22 cellular contexts compared by ENCODE assay signal in the genomic region with DNA sequence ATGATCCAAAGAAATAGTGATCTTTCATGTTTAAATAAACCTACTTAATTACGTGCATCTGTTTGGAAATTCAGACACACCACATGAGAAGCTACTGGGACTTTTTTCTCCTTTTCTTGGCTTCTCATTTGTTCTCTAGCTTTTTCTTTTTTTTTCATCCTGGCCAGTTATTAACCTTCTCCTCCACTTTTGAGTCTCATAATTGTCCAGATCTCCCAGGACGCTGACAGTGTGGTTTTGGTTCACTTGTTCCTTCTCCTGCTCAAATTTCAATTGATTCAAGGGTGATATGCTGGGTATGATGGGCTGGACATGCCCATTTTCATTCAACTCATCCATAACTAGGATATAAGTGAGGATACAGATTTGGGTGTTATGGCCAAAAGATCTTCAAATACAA. TPM values are rescaled to one million over a fixed set of nuclear protein-coding genes. Genes with fewer than 3 reads are reported as not detected.
A peak's percentile ranks its signal among the peaks of the same experiment; 100 is the strongest.
DNase-seq lines count a peak whose midpoint lies in the region; ATAC-seq, FAIRE-seq and TF ChIP-seq lines count a peak whose summit lies in the region.
"Had no signal": no experiment of that assay in that cellular context is flagged by ENCODE, and none has a peak within 500 bp of the region (broad histone marks: within the 10 kb centered on the region; RNA-seq: fewer than 3 reads in every experiment).

No MANE protein-coding gene starts in this region.

- H3K4me3 Mint-ChIP-seq in activated naive CD8-positive, alpha-beta T cell treated with anti-CD3 and anti-CD28 coated beads, Interleukin-2, amount 10 ng/mL, durations not matched to agents 7 days and 5 days = no peak overlapping the region
- no peak overlapping the region for H3K4me3 Mint-ChIP-seq in activated naive CD8-positive, alpha-beta T cell treated with anti-CD3 and anti-CD28 coated beads, Interleukin-2, amount 50 U/mL, for 24 hours
- no peak overlapping the region for H3K4me3 Mint-ChIP-seq in WTC11
- H3K4me3 Mint-ChIP-seq: CD14-positive monocyte; CD4-positive, alpha-beta T cell; CD8-positive, alpha-beta memory T cell; GM23338; H9 had no signal

- DNase-seq in activated naive CD8-positive, alpha-beta T cell treated with anti-CD3 and anti-CD28 coated beads, Interleukin-2, amount 10 ng/mL, durations not matched to agents 7 days and 5 days = no peak
- DNase-seq in activated naive CD8-positive, alpha-beta T cell treated with anti-CD3 and anti-CD28 coated beads, Interleukin-2, amount 50 U/mL, for 24 hours = no peak
- DNase-seq in RCC 7860 (ENCODE audit: low spot score) = no peak
- DNase-seq in esophagus muscularis mucosa (ENCODE audit: extremely low spot score) = peak; percentile 77
- DNase-seq in renal cortical epithelial cell (ENCODE audit: low read depth) = peak; percentile 69
- DNase-seq in effector CD4-positive, alpha-beta T cell = no peak
- no peak for DNase-seq in WTC11 (ENCODE audit: low spot score)
- DNase-seq: 8988T; ACHN; AML-193; BE2C; CD4-positive, alpha-beta T cell; CD8-positive, alpha-beta memory T cell; DMS153; GF-D8; H9 had no signal

- no peaks in the 10 kb centered on the region for H3K36me3 Mint-ChIP-seq in activated naive CD8-positive, alpha-beta T cell treated with anti-CD3 and anti-CD28 coated beads, Interleukin-2, amount 10 ng/mL, durations not matched to agents 7 days and 5 days
- no peaks in the 10 kb centered on the region for H3K36me3 Mint-ChIP-seq in activated naive CD8-positive, alpha-beta T cell treated with anti-CD3 and anti-CD28 coated beads, Interleukin-2, amount 50 U/mL, for 24 hours (ENCODE audit: low read depth)
- no peaks in the 10 kb centered on the region for H3K36me3 Mint-ChIP-seq in WTC11
- H3K36me3 Mint-ChIP-seq: CD14-positive monocyte; CD8-positive, alpha-beta memory T cell had no signal

- peaks cover 23% of the 10 kb centered on the region for H3K4me1 Mint-ChIP-seq in activated naive CD8-positive, alpha-beta T cell treated with anti-CD3 and anti-CD28 coated beads, Interleukin-2, amount 10 ng/mL, durations not matched to agents 7 days and 5 days
- H3K4me1 Mint-ChIP-seq in activated naive CD8-positive, alpha-beta T cell treated with anti-CD3 and anti-CD28 coated beads, Interleukin-2, amount 50 U/mL, for 24 hours = peaks cover 31% of the 10 kb centered on the region
- H3K4me1 Mint-ChIP-seq in WTC11 = peaks cover 35% of the 10 kb centered on the region

- no peak overlapping the region for H3K27ac ChIP-seq in esophagus muscularis mucosa (replicated peaks in 1 of 4)
- H3K27ac ChIP-seq: BLaER1 treated with 17β-estradiol and CSF1 and Interleukin-3, amounts not matched to agents 10 nM and 100 nM had no signal

- H3K9me3 Mint-ChIP-seq in activated naive CD8-positive, alpha-beta T cell treated with anti-CD3 and anti-CD28 coated beads, Interleukin-2, amount 10 ng/mL, durations not matched to agents 7 days and 5 days = no peaks in the 10 kb centered on the region
- H3K9me3 Mint-ChIP-seq in activated naive CD8-positive, alpha-beta T cell treated with anti-CD3 and anti-CD28 coated beads, Interleukin-2, amount 50 U/mL, for 24 hours = no peaks in the 10 kb centered on the region
- H3K9me3 Mint-ChIP-seq in WTC11 = no peaks in the 10 kb centered on the region
- H3K9me3 Mint-ChIP-seq: CD4-positive, alpha-beta T cell; CD8-positive, alpha-beta memory T cell; GM23338; H9 had no signal

- H3K27ac Mint-ChIP-seq in activated naive CD8-positive, alpha-beta T cell treated with anti-CD3 and anti-CD28 coated beads, Interleukin-2, amount 10 ng/mL, durations not matched to agents 7 days and 5 days = peak overlapping the region; percentile 22
- H3K27ac Mint-ChIP-seq in activated naive CD8-positive, alpha-beta T cell treated with anti-CD3 and anti-CD28 coated beads, Interleukin-2, amount 50 U/mL, for 24 hours = no peak overlapping the region
- no peak overlapping the region for H3K27ac Mint-ChIP-seq in WTC11
- H3K27ac Mint-ChIP-seq: CD14-positive monocyte; CD4-positive, alpha-beta T cell; GM23338 had no signal

- no peaks in the 10 kb centered on the region for H3K27me3 Mint-ChIP-seq in activated naive CD8-positive, alpha-beta T cell treated with anti-CD3 and anti-CD28 coated beads, Interleukin-2, amount 10 ng/mL, durations not matched to agents 7 days and 5 days
- no peaks in the 10 kb centered on the region for H3K27me3 Mint-ChIP-seq in activated naive CD8-positive, alpha-beta T cell treated with anti-CD3 and anti-CD28 coated beads, Interleukin-2, amount 50 U/mL, for 24 hours
- H3K27me3 Mint-ChIP-seq in WTC11 (ENCODE audit: low read depth) = no peaks in the 10 kb centered on the region
- H3K27me3 Mint-ChIP-seq: CD4-positive, alpha-beta T cell had no signal

- CTCF ChIA-PET in WTC11 (lab: Charles Lee) = no interaction called here

- FAIRE-seq in RCC 7860 (lab: Jason Lieb, UNC) = peak; percentile 46
- FAIRE-seq: A549, GM18507 had no signal

- POLR2A ChIA-PET in activated naive CD8-positive, alpha-beta T cell treated with anti-CD3 and anti-CD28 coated beads, Interleukin-2, amount 10 ng/mL, durations not matched to agents 7 days and 5 days (lab: Charles Lee) = no interaction called here
- POLR2A ChIA-PET in WTC11 (lab: Charles Lee) = interaction anchor here (0.7 kb wide), 1 partner anchor 331 kb away, joined by 3 read pairs; no protein-coding TSS in a partner anchor

- TF ChIP-seq EP300 in esophagus muscularis mucosa (IDR thresholded peaks at IDR 0.05) = no peak

- H3K9me3 ChIP-seq in esophagus muscularis mucosa = no peaks in the 10 kb centered on the region
- H3K9me3 ChIP-seq: A549; BE2C; BLaER1 treated with 17β-estradiol and CSF1 and Interleukin-3, amounts not matched to agents 10 nM and 100 nM had no signal

- H3K27me3 ChIP-seq in esophagus muscularis mucosa = no peaks in the 10 kb centered on the region
- H3K27me3 ChIP-seq: BE2C had no signal

- TF ChIP-seq POLR2A in esophagus muscularis mucosa (IDR thresholded peaks at IDR 0.05; ENCODE audit: low read depth) = no peak

- H3K4me1 ChIP-seq in esophagus muscularis mucosa = peaks cover 3 to 27% (median 22%) of the 10 kb centered on the region in 4 donors
- H3K4me1 ChIP-seq: BE2C had no signal

- H3K4me3 ChIP-seq in esophagus muscularis mucosa = no peak overlapping the region
- H3K4me3 ChIP-seq: A549; BLaER1 treated with 17β-estradiol and CSF1 and Interleukin-3, amounts not matched to agents 10 nM and 100 nM; GM23338 had no signal

- ATAC-seq in activated naive CD8-positive, alpha-beta T cell treated with anti-CD3 and anti-CD28 coated beads, Interleukin-2, amount 10 ng/mL, durations not matched to agents 7 days and 5 days (ENCODE audit: low read depth) = no peak
- ATAC-seq in activated naive CD8-positive, alpha-beta T cell treated with anti-CD3 and anti-CD28 coated beads, Interleukin-2, amount 50 U/mL, for 24 hours = no peak
- ATAC-seq in WTC11 = no peak
- ATAC-seq: A549, GM23338, HCT116 had no signal

- no peak for TF ChIP-seq CTCF in esophagus muscularis mucosa (IDR thresholded peaks at IDR 0.05)
- TF ChIP-seq CTCF in WTC11 (IDR thresholded peaks at IDR 0.05) = no peak

- 67% methylated on average over 2 of the region's 2 CpGs for WGBS in esophagus muscularis mucosa

- intact Hi-C loops in esophagus muscularis mucosa (cut with DNase I) = loop anchor here (10.0 kb wide), 1 partner anchor 321 kb away; a partner anchor contains a TSS

- no peaks in the 10 kb centered on the region for H3K36me3 ChIP-seq in esophagus muscularis mucosa
- H3K36me3 ChIP-seq: BE2C; BLaER1 treated with 17β-estradiol and CSF1 and Interleukin-3, amounts not matched to agents 10 nM and 100 nM had no signal

TF ChIP-seq in WTC11, 78 proteins besides CTCF, POLR2A, EP300 and RAD21:
- TF ChIP-seq, protein P1, sequence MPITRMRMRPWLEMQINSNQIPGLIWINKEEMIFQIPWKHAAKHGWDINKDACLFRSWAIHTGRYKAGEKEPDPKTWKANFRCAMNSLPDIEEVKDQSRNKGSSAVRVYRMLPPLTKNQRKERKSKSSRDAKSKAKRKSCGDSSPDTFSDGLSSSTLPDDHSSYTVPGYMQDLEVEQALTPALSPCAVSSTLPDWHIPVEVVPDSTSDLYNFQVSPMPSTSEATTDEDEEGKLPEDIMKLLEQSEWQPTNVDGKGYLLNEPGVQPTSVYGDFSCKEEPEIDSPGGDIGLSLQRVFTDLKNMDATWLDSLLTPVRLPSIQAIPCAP (CRISPR knock-in tag; IDR thresholded peaks at IDR 0.05) = no peak
- TF ChIP-seq ZNF396 (CRISPR knock-in tag; IDR thresholded peaks at IDR 0.05; ENCODE audit: borderline replicate concordance) (no peak), CREB1 (CRISPR knock-in tag; IDR thresholded peaks at IDR 0.05) (no peak), NR2C2 (CRISPR knock-in tag; IDR thresholded peaks at IDR 0.05) (no peak), CBFB (CRISPR knock-in tag; IDR thresholded peaks at IDR 0.05; ENCODE audit: low read depth) (no peak), OVOL2 (CRISPR knock-in tag; IDR thresholded peaks at IDR 0.05; ENCODE audit: borderline replicate concordance) (no peak), GTF2I (CRISPR knock-in tag; conservative IDR thresholded peaks at IDR 0.05) (no peak)
- TF ChIP-seq, protein P2, sequence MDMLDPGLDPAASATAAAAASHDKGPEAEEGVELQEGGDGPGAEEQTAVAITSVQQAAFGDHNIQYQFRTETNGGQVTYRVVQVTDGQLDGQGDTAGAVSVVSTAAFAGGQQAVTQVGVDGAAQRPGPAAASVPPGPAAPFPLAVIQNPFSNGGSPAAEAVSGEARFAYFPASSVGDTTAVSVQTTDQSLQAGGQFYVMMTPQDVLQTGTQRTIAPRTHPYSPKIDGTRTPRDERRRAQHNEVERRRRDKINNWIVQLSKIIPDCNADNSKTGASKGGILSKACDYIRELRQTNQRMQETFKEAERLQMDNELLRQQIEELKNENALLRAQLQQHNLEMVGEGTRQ (CRISPR knock-in tag; IDR thresholded peaks at IDR 0.05) = no peak

RNA-seq across cellular contexts. Expression of a gene that starts 47.0 kb away (rescaled TPM):
- total RNA-seq in activated naive CD8-positive, alpha-beta T cell treated with anti-CD3 and anti-CD28 coated beads, Interleukin-2, amount 10 ng/mL, durations not matched to agents 7 days and 5 days = 10 to 100 TPM in 1 of 2 experiments, 1 to 10 TPM in 1; 9.1 to 10.1 TPM
- total RNA-seq in esophagus muscularis mucosa = 10 to 100 TPM in 2 of 4 donors, 1 to 10 TPM in 2; 7.5 to 11.7 (median 9.4) TPM
- 2.8 and 11.0 TPM in 2 replicates for total RNA-seq in renal cortical epithelial cell
- 8.8 to 17.3 TPM (median 14.7 TPM) in 3 replicates for total RNA-seq in WTC11 (2021)

Comparison
In these comparisons a context has a peak if more than half of its experiments do, and no peak if none do; other contexts are left out.
1. DNase-seq: peak in esophagus muscularis mucosa (single experiment) and renal cortical epithelial cell (single experiment); none in activated naive CD8-positive, alpha-beta T cell treated with anti-CD3 and anti-CD28 coated beads, Interleukin-2, amount 10 ng/mL, durations not matched to agents 7 days and 5 days (single experiment), activated naive CD8-positive, alpha-beta T cell treated with anti-CD3 and anti-CD28 coated beads, Interleukin-2, amount 50 U/mL, for 24 hours (single experiment), RCC 7860 (single experiment), effector CD4-positive, alpha-beta T cell (single experiment) and WTC11 (single experiment).